ENCODE assay signal across 14 cellular contexts in the genomic region with DNA sequence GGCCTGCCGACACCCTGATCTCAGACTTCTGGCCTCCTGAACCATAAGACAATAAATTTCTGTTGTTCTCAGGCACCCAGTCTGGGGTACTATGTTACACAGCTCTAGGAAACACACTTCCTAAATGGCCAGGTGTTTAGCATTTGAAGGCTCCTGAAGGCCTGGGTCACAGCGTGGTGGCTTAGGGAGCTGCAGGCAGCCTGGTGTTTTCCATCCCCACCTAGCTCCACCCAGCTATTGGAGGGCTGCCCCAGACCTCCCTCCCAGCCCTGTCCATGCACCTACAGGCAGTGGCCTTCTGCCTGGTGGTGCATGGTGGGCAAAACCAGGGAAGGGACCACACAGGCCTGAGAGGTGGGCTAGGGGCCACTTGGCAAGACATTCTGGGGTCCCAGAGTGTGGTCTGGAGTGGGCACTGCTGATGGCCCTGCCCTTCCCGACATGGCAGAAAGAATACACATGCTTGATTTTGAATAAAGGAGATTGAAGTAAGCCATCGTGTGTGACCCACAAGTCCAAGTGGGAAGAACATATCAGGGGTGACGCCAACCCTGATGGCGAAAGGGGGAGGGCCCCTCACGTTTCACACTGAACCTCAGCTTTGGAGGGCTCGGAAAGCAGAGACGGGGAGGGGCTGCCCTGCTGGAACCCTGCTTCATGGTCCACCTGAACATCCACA.
A peak's percentile ranks its signal among the peaks of the same experiment; 100 is the strongest.
DNase-seq lines count a peak whose midpoint lies in the region; ATAC-seq and TF ChIP-seq lines count a peak whose summit lies in the region.
"Had no signal": no experiment of that assay in that cellular context is flagged by ENCODE, and none has a peak within 500 bp of the region (broad histone marks: within the 10 kb centered on the region; RNA-seq: fewer than 3 reads in every experiment).

No MANE protein-coding gene starts in this region.

- no peaks in the 10 kb centered on the region for H3K79me2 ChIP-seq in KMS-11 (ENCODE audit: insufficient read depth, low read depth)

- H4K20me1 ChIP-seq in KMS-11 (ENCODE audit: insufficient read depth): no peaks in the 10 kb centered on the region

- H3K27ac ChIP-seq in KMS-11: no peak overlapping the region
- H3K27ac ChIP-seq: cardiac muscle cell had no signal

- no peaks in the 10 kb centered on the region for H3K36me3 Mint-ChIP-seq in activated naive CD8-positive, alpha-beta T cell
- no peaks in the 10 kb centered on the region for H3K36me3 Mint-ChIP-seq in activated naive CD8-positive, alpha-beta T cell treated with anti-CD3 and anti-CD28 coated beads, Interleukin-2, amount 50 U/mL, for 24 hours (ENCODE audit: low read depth)
- H3K36me3 Mint-ChIP-seq in effector memory CD8-positive, alpha-beta T cell (ENCODE audit: insufficient read depth): peaks cover 7% of the 10 kb centered on the region
- no peaks in the 10 kb centered on the region for H3K36me3 Mint-ChIP-seq in stimulated activated naive B cell treated with anti-CD40 and anti-IgM and Interleukin-4, amounts not matched to agents 10 μg/mL and 1 μg/mL and 100 μg/mL, for 72 hours

- no peak overlapping the region for H3K4me2 ChIP-seq in KMS-11

- H3K27ac Mint-ChIP-seq in activated naive CD8-positive, alpha-beta T cell: peak overlapping the region; percentile 86
- no peak overlapping the region for H3K27ac Mint-ChIP-seq in activated naive CD8-positive, alpha-beta T cell treated with anti-CD3 and anti-CD28 coated beads, Interleukin-2, amount 50 U/mL, for 24 hours
- H3K27ac Mint-ChIP-seq in effector memory CD8-positive, alpha-beta T cell: peak overlapping the region; percentile 88 to 90
- peak overlapping the region; percentile 62 for H3K27ac Mint-ChIP-seq in stimulated activated naive B cell treated with anti-CD40 and anti-IgM and Interleukin-4, amounts not matched to agents 10 μg/mL and 1 μg/mL and 100 μg/mL, for 72 hours

- no peaks in the 10 kb centered on the region for H3K9me3 Mint-ChIP-seq in activated naive CD8-positive, alpha-beta T cell (ENCODE audit: low read depth)
- no peaks in the 10 kb centered on the region for H3K9me3 Mint-ChIP-seq in activated naive CD8-positive, alpha-beta T cell treated with anti-CD3 and anti-CD28 coated beads, Interleukin-2, amount 50 U/mL, for 24 hours
- H3K9me3 Mint-ChIP-seq in effector memory CD8-positive, alpha-beta T cell: no peaks in the 10 kb centered on the region
- no peaks in the 10 kb centered on the region for H3K9me3 Mint-ChIP-seq in stimulated activated naive B cell treated with anti-CD40 and anti-IgM and Interleukin-4, amounts not matched to agents 10 μg/mL and 1 μg/mL and 100 μg/mL, for 72 hours
- H3K9me3 Mint-ChIP-seq: activated naive CD4-positive, alpha-beta T cell treated with anti-CD3 and anti-CD28 coated beads for 36 hours had no signal

- no peaks in the 10 kb centered on the region for H3K36me3 ChIP-seq in KMS-11 (ENCODE audit: insufficient read depth)
- H3K36me3 ChIP-seq: cardiac muscle cell had no signal

- H3K4me3 Mint-ChIP-seq in activated naive CD8-positive, alpha-beta T cell: peak overlapping the region; percentile 49
- H3K4me3 Mint-ChIP-seq in activated naive CD8-positive, alpha-beta T cell treated with anti-CD3 and anti-CD28 coated beads, Interleukin-2, amount 50 U/mL, for 24 hours: no peak overlapping the region
- H3K4me3 Mint-ChIP-seq in effector memory CD8-positive, alpha-beta T cell: peak overlapping the region; percentile 69 to 82
- peak overlapping the region in 1 of 2 donors; percentile 39 for H3K4me3 Mint-ChIP-seq in stimulated activated naive B cell treated with anti-CD40 and anti-IgM and Interleukin-4, amounts not matched to agents 10 μg/mL and 1 μg/mL and 100 μg/mL, for 72 hours

- no peak for TF ChIP-seq CTCF in KMS-11 (conservative IDR thresholded peaks at IDR 0.05; ENCODE audit: low read depth, low read length)

- peaks cover 63% of the 10 kb centered on the region for H3K4me1 Mint-ChIP-seq in activated naive CD8-positive, alpha-beta T cell (ENCODE audit: low read depth)
- peaks cover 52% of the 10 kb centered on the region for H3K4me1 Mint-ChIP-seq in activated naive CD8-positive, alpha-beta T cell treated with anti-CD3 and anti-CD28 coated beads, Interleukin-2, amount 50 U/mL, for 24 hours
- H3K4me1 Mint-ChIP-seq in effector memory CD8-positive, alpha-beta T cell (ENCODE audit: low read depth in 2 of 2): peaks cover 49 to 56% of the 10 kb centered on the region in 2 donors
- peaks cover 41 to 63% of the 10 kb centered on the region in 2 donors for H3K4me1 Mint-ChIP-seq in stimulated activated naive B cell treated with anti-CD40 and anti-IgM and Interleukin-4, amounts not matched to agents 10 μg/mL and 1 μg/mL and 100 μg/mL, for 72 hours

- H3K27me3 Mint-ChIP-seq in activated naive CD8-positive, alpha-beta T cell: no peaks in the 10 kb centered on the region
- no peaks in the 10 kb centered on the region for H3K27me3 Mint-ChIP-seq in activated naive CD8-positive, alpha-beta T cell treated with anti-CD3 and anti-CD28 coated beads, Interleukin-2, amount 50 U/mL, for 24 hours
- no peaks in the 10 kb centered on the region for H3K27me3 Mint-ChIP-seq in effector memory CD8-positive, alpha-beta T cell
- no peaks in the 10 kb centered on the region for H3K27me3 Mint-ChIP-seq in stimulated activated naive B cell treated with anti-CD40 and anti-IgM and Interleukin-4, amounts not matched to agents 10 μg/mL and 1 μg/mL and 100 μg/mL, for 72 hours

- no peak for DNase-seq in activated naive CD8-positive, alpha-beta T cell treated with anti-CD3 and anti-CD28 coated beads, Interleukin-2, amount 50 U/mL, for 24 hours
- DNase-seq in effector memory CD8-positive, alpha-beta T cell: no peak
- DNase-seq in stimulated activated naive B cell treated with anti-CD40 and anti-IgM and Interleukin-4, amounts not matched to agents 10 μg/mL and 1 μg/mL and 100 μg/mL, for 72 hours: no peak
- no peak for DNase-seq in inferior parietal cortex (ENCODE audit: extremely low spot score)
- DNase-seq: activated naive CD4-positive, alpha-beta T cell treated with anti-CD3 and anti-CD28 coated beads for 36 hours; foreskin fibroblast; MM.1S; NCI-H2081 treated with DMSO at 0.1 percent for 48 hours; nucleus accumbens had no signal

- H3K4me1 ChIP-seq in KMS-11 (ENCODE audit: low read depth, poor library complexity, severe bottlenecking): peaks cover 45% of the 10 kb centered on the region

- no peak overlapping the region for H3K4me3 ChIP-seq in KMS-11 (IDR thresholded peaks at IDR 0.05; ENCODE audit: insufficient read depth, low read depth, low read length)
- H3K4me3 ChIP-seq: cardiac muscle cell had no signal

- ATAC-seq in activated naive CD8-positive, alpha-beta T cell treated with anti-CD3 and anti-CD28 coated beads, Interleukin-2, amount 50 U/mL, for 24 hours: no peak
- ATAC-seq in effector memory CD8-positive, alpha-beta T cell (replicated peaks): no peak
- ATAC-seq in stimulated activated naive B cell treated with anti-CD40 and anti-IgM and Interleukin-4, amounts not matched to agents 10 μg/mL and 1 μg/mL and 100 μg/mL, for 72 hours (replicated peaks): peak; percentile 7 to 9
- ATAC-seq in GM18873 (IDR thresholded peaks at IDR 0.05; ENCODE audit: low FRiP score, unreplicated experiment) (no peak), GM19023 (IDR thresholded peaks at IDR 0.05; ENCODE audit: unreplicated experiment) (no peak)

- H2AFZ ChIP-seq in KMS-11 (ENCODE audit: low read depth): peak overlapping the region; percentile 71; the same call in 1 of the 2 replicates

- no peak overlapping the region for H3K9ac ChIP-seq in KMS-11

- H3K27me3 ChIP-seq in KMS-11 (ENCODE audit: insufficient read depth, low read depth): no peaks in the 10 kb centered on the region

Comparison
In these comparisons a context has a peak if more than half of its experiments do, and no peak if none do; other contexts are left out.
1. ATAC-seq: peak in stimulated activated naive B cell treated with anti-CD40 and anti-IgM and Interleukin-4, amounts not matched to agents 10 μg/mL and 1 μg/mL and 100 μg/mL, for 72 hours (2 of 2); none in activated naive CD8-positive, alpha-beta T cell treated with anti-CD3 and anti-CD28 coated beads, Interleukin-2, amount 50 U/mL, for 24 hours (single experiment), effector memory CD8-positive, alpha-beta T cell (single experiment), GM18873 (single experiment) and GM19023 (single experiment).